In genomic region chr9:133040892-133041479, GRCh38 we compare ENCODE assay signal across 8 cellular contexts. TPM values are rescaled to one million over a fixed set of nuclear protein-coding genes. Genes with fewer than 3 reads are reported as not detected.
DNase-seq lines count a peak whose midpoint lies in the region; ATAC-seq and TF ChIP-seq lines count a peak whose summit lies in the region.
"Not testable (repeated sequence)": the region's sequence is repeated elsewhere in the genome, so short reads cannot be mapped to it uniquely, and the experiment has no call there.

No MANE protein-coding gene starts in this region.

- DNase-seq in A673 (ENCODE audit: low spot score): peak; percentile 66
- DNase-seq in GM12864 (ENCODE audit: low read depth); esophagus muscularis mucosa (ENCODE audit: extremely low spot score); smooth muscle cell (lab: John Stamatoyannopoulos, UW; ENCODE audit: unreplicated experiment): not testable (repeated sequence)
- DNase-seq in NCI-H1105 treated with DMSO at 0.1 percent for 48 hours (lab: John Stamatoyannopoulos, UW): peak; percentile 5
- peak; percentile 62 for DNase-seq in activated naive CD4-positive, alpha-beta T cell treated with anti-CD3 and anti-CD28 coated beads for 36 hours
- peak in 1 of 3 donors; percentile 45 for DNase-seq in right lobe of liver

- not testable (repeated sequence) for H3K9ac ChIP-seq in smooth muscle cell (ENCODE audit: low read depth)

- BruUV-seq in A673 (replicated peaks; lab: Mats Ljungman, UMichigan): not testable (repeated sequence)

- peaks cover 12% of the 10 kb centered on the region for H3K36me3 Mint-ChIP-seq in T-helper 1 cell treated with Interleukin-12 subunit alpha and Interleukin-12 subunit beta and Interleukin-4 antibody, amounts not matched to agents 30 μg/mL and 1 μg/mL, for 36 hours (ENCODE audit: low read depth)
- peaks cover 24% of the 10 kb centered on the region for H3K36me3 Mint-ChIP-seq in activated naive CD4-positive, alpha-beta T cell treated with anti-CD3 and anti-CD28 coated beads for 36 hours (ENCODE audit: low read depth)

- H2AFZ ChIP-seq in smooth muscle cell (ENCODE audit: low read depth): not testable (repeated sequence)

- TF ChIP-seq POLR2A in esophagus muscularis mucosa (IDR thresholded peaks at IDR 0.05; ENCODE audit: low read depth); right lobe of liver (IDR thresholded peaks at IDR 0.05): not testable (repeated sequence)

- not testable (repeated sequence) for H3K4me3 ChIP-seq in A673 (ENCODE audit: low read depth, low read length, poor library complexity, severe bottlenecking); GM12864 (ENCODE audit: low read depth, low read length); esophagus muscularis mucosa; right lobe of liver; smooth muscle cell

- H3K79me2 ChIP-seq in smooth muscle cell (ENCODE audit: low read depth): peaks cover 47% of the 10 kb centered on the region

- H3K27me3 Mint-ChIP-seq in T-helper 1 cell treated with Interleukin-12 subunit alpha and Interleukin-12 subunit beta and Interleukin-4 antibody, amounts not matched to agents 30 μg/mL and 1 μg/mL, for 36 hours (ENCODE audit: low read depth); activated naive CD4-positive, alpha-beta T cell treated with anti-CD3 and anti-CD28 coated beads for 36 hours (ENCODE audit: low read depth): not testable (repeated sequence)

- peaks cover 32% of the 10 kb centered on the region for H3K36me3 ChIP-seq in A673 (ENCODE audit: insufficient read depth, low read length, poor library complexity, severe bottlenecking)
- peaks cover 41 to 54% (median 45%) of the 10 kb centered on the region in 4 donors for H3K36me3 ChIP-seq in esophagus muscularis mucosa
- H3K36me3 ChIP-seq in right lobe of liver: peaks cover 0 to 37% (median 10%) of the 10 kb centered on the region in 4 donors
- H3K36me3 ChIP-seq in smooth muscle cell (ENCODE audit: low read depth): not testable (repeated sequence)

- H3K4me3 Mint-ChIP-seq in T-helper 1 cell treated with Interleukin-12 subunit alpha and Interleukin-12 subunit beta and Interleukin-4 antibody, amounts not matched to agents 30 μg/mL and 1 μg/mL, for 36 hours; activated naive CD4-positive, alpha-beta T cell treated with anti-CD3 and anti-CD28 coated beads for 36 hours: not testable (repeated sequence)

- peaks cover 83% of the 10 kb centered on the region for H4K20me1 ChIP-seq in smooth muscle cell (ENCODE audit: low read depth)

- POLR2A ChIA-PET in A673 (lab: Charles Lee; ENCODE audit: low non-redundant PET): interaction anchor here (0.6 kb wide), 1 partner anchor 1577 kb away, joined by 3 read pairs; no protein-coding TSS in a partner anchor

- intact Hi-C loops in A673 (cut with micrococcal nuclease; ENCODE audit: unreplicated experiment): loop anchor here (5.0 kb wide), 1 partner anchor 106 kb away; no protein-coding TSS in a partner anchor
- intact Hi-C loops in activated naive CD4-positive, alpha-beta T cell treated with anti-CD3 and anti-CD28 coated beads for 36 hours (cut with micrococcal nuclease); esophagus muscularis mucosa (cut with DNase I): not testable (repeated sequence)
- intact Hi-C loops in right lobe of liver (cut with DNase I): loop anchor here in 1 of 2 donors (5.0 kb wide), 1 partner anchor 106 kb away; no protein-coding TSS in a partner anchor

- TF ChIP-seq CTCF in A673 (conservative IDR thresholded peaks at IDR 0.05; ENCODE audit: low read depth, low read length): peak; percentile 56
- peak; percentile 63 for TF ChIP-seq CTCF in GM12864 (IDR thresholded peaks at IDR 0.05; ENCODE audit: low read depth, low read length, missing control alignments)
- peak; percentile 31 to 61 (median 42) for TF ChIP-seq CTCF in esophagus muscularis mucosa (IDR thresholded peaks at IDR 0.05)
- TF ChIP-seq CTCF in right lobe of liver (IDR thresholded peaks at IDR 0.05): peak; percentile 20 to 55 (median 50)
- TF ChIP-seq CTCF in smooth muscle cell (IDR thresholded peaks at IDR 0.05; ENCODE audit: borderline replicate concordance, insufficient read depth, poor library complexity, severe bottlenecking): peak; percentile 66

- H3K4me1 Mint-ChIP-seq in T-helper 1 cell treated with Interleukin-12 subunit alpha and Interleukin-12 subunit beta and Interleukin-4 antibody, amounts not matched to agents 30 μg/mL and 1 μg/mL, for 36 hours (ENCODE audit: low read depth): peaks cover 12% of the 10 kb centered on the region
- H3K4me1 Mint-ChIP-seq in activated naive CD4-positive, alpha-beta T cell treated with anti-CD3 and anti-CD28 coated beads for 36 hours (ENCODE audit: low read depth): not testable (repeated sequence)

- TF ChIP-seq EP300 in esophagus muscularis mucosa (IDR thresholded peaks at IDR 0.05): not testable (repeated sequence)

- peak overlapping the region; percentile 15 for H3K27ac Mint-ChIP-seq in T-helper 1 cell treated with Interleukin-12 subunit alpha and Interleukin-12 subunit beta and Interleukin-4 antibody, amounts not matched to agents 30 μg/mL and 1 μg/mL, for 36 hours
- H3K27ac Mint-ChIP-seq in activated naive CD4-positive, alpha-beta T cell treated with anti-CD3 and anti-CD28 coated beads for 36 hours: not testable (repeated sequence)

- CTCF ChIA-PET in A673 (lab: Charles Lee): not testable (repeated sequence)
- CTCF ChIA-PET in activated naive CD4-positive, alpha-beta T cell treated with anti-CD3 and anti-CD28 coated beads for 36 hours (lab: Charles Lee): interaction anchor here (0.8 to 4.5 kb wide), 3 partner anchors 10 to 104 kb away, joined by 3 to 18 read pairs (median 3); no protein-coding TSS in a partner anchor

- not testable (repeated sequence) for ATAC-seq in right lobe of liver

- not testable (repeated sequence) for H3K9me3 ChIP-seq in A673 (ENCODE audit: low read depth, low read length, poor library complexity, severe bottlenecking); esophagus muscularis mucosa; right lobe of liver; smooth muscle cell (replicated peaks; ENCODE audit: low read depth)

- H3K27me3 ChIP-seq in A673 (replicated peaks; ENCODE audit: insufficient read depth, low read depth, low read length, poor library complexity); esophagus muscularis mucosa; right lobe of liver; smooth muscle cell (ENCODE audit: low read depth): not testable (repeated sequence)

- H3K4me2 ChIP-seq in smooth muscle cell: not testable (repeated sequence)

- not testable (repeated sequence) for H3F3A ChIP-seq in smooth muscle cell (ENCODE audit: low read depth)

- 80% methylated on average over 10 of the region's 12 CpGs for WGBS in esophagus muscularis mucosa
- WGBS in right lobe of liver (ENCODE audit: insufficient coverage, low coverage, low lambda C conversion rate, missing lambda C conversion rate): 67% methylated on average over 6 of the region's 12 CpGs
- 89% methylated on average over 12 of the region's 12 CpGs for WGBS in smooth muscle cell (ENCODE audit: low lambda C conversion rate)

- not testable (repeated sequence) for H3K27ac ChIP-seq in A673 (ENCODE audit: low read depth, low read length, poor library complexity, severe bottlenecking); esophagus muscularis mucosa (replicated peaks in 1 of 4); right lobe of liver; smooth muscle cell (ENCODE audit: low read depth)

- not testable (repeated sequence) for H3K9me3 Mint-ChIP-seq in T-helper 1 cell treated with Interleukin-12 subunit alpha and Interleukin-12 subunit beta and Interleukin-4 antibody, amounts not matched to agents 30 μg/mL and 1 μg/mL, for 36 hours; activated naive CD4-positive, alpha-beta T cell treated with anti-CD3 and anti-CD28 coated beads for 36 hours

- peaks cover 10% of the 10 kb centered on the region for H3K4me1 ChIP-seq in A673 (ENCODE audit: insufficient read depth, low read length, poor library complexity, severe bottlenecking)
- H3K4me1 ChIP-seq in esophagus muscularis mucosa; right lobe of liver; smooth muscle cell (ENCODE audit: low read depth): not testable (repeated sequence)

RNA-seq across cellular contexts. Expression of gene GTF3C5, which starts 10.2 kb away (rescaled TPM):
- total RNA-seq in A673 (2021) (98.1 and 99.9 TPM in 2 replicates), esophagus muscularis mucosa (10 to 100 TPM; 38.9 to 58.1 (median 42.4) TPM), right lobe of liver (10 to 100 TPM; 18.4 to 30.5 (median 19.8) TPM), smooth muscle cell (34.5 and 44.2 TPM in 2 replicates)
- 100 to 1,000 TPM; 102 to 108 TPM for total RNA-seq in activated naive CD4-positive, alpha-beta T cell treated with anti-CD3 and anti-CD28 coated beads for 36 hours
- 59.0 and 66.0 TPM in 2 replicates for polyA plus RNA-seq in smooth muscle cell

RNA-seq across cellular contexts. Expression of gene CEL, which starts 20.8 kb away (rescaled TPM):
- total RNA-seq in A673 (2021) (2.8 and 3.4 TPM in 2 replicates), esophagus muscularis mucosa (under 1 TPM; 0.17 to 0.42 (median 0.21) TPM), right lobe of liver (under 1 TPM in 4 of 6 experiments, not detected in 2; 0.19 to 0.35 (median 0.26) TPM), smooth muscle cell (0.04 and 0.18 TPM in 2 replicates)
- total RNA-seq in activated naive CD4-positive, alpha-beta T cell treated with anti-CD3 and anti-CD28 coated beads for 36 hours: 1 to 10 TPM; 2.1 to 2.2 TPM
- polyA plus RNA-seq in smooth muscle cell: 0.73 and 1.7 TPM in 2 replicates
